Comparison of ENCODE assay signal across 1 cellular context in the genomic region with DNA sequence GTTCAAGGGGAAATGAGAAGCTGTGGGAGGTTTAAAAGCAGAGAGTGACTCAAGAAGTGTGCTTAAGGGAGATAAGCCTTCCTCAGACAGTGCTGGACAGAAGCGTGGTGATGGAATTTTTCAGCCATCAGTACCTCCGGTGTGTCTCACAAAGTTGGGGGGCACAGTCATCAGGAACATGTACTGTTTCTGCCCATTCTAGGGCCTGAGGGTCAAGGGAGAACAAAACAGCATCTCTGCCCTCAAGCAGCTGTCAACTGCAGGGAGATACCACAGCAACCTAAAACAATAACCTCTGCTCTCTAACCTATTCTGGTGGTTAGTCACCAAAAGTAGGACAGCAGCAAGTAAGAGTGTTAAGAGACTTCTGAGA.
A peak's percentile ranks its signal among the peaks of the same experiment; 100 is the strongest.
TF ChIP-seq lines count a peak whose summit lies in the region.

No MANE protein-coding gene starts in this region.

TF ChIP-seq in K562, 482 proteins besides CTCF, POLR2A, EP300 and RAD21 (continued from another document):
- TF ChIP-seq SMARCB1 (IDR thresholded peaks at IDR 0.05; ENCODE audit: insufficient read length, low read depth) (no peak), NR2C2 (CRISPR knock-in tag; IDR thresholded peaks at IDR 0.05) (no peak), NR2C2 (tag; IDR thresholded peaks at IDR 0.05) (peak; percentile 59)
